Comparison of ENCODE assay signal across 9 cellular contexts in genomic region chrX:37905436-37906147, GRCh38. TPM values are rescaled to one million over a fixed set of nuclear protein-coding genes. Genes with fewer than 3 reads are reported as not detected.
A peak's percentile ranks its signal among the peaks of the same experiment; 100 is the strongest.
DNase-seq lines count a peak whose midpoint lies in the region; ATAC-seq and TF ChIP-seq lines count a peak whose summit lies in the region.
"Had no signal": no experiment of that assay in that cellular context is flagged by ENCODE, and none has a peak within 500 bp of the region (broad histone marks: within the 10 kb centered on the region; RNA-seq: fewer than 3 reads in every experiment).

No MANE protein-coding gene starts in this region.

- H3K23ac ChIP-seq in IMR-90 (ENCODE audit: low read depth, low read length), result no peak overlapping the region

- in situ Hi-C loops in IMR-90 (cut with MboI; ENCODE audit: low sequenced_read_pairs), result no loop called here

- H3K4ac ChIP-seq in IMR-90 (ENCODE audit: low read depth, low read length), result no peak overlapping the region

- peak overlapping the region; percentile 49; the same call in 1 of the 2 replicates for H2BK120ac ChIP-seq in IMR-90 (ENCODE audit: low read depth, low read length)

- H3K9me1 ChIP-seq in IMR-90 (ENCODE audit: insufficient read depth, low read length), result no peaks in the 10 kb centered on the region

- ATAC-seq in IMR-90 (ENCODE audit: low read depth), result peak; percentile 92
- no peak for ATAC-seq in HG03457 (IDR thresholded peaks at IDR 0.05; ENCODE audit: unreplicated experiment)
- ATAC-seq in HG03139 (IDR thresholded peaks at IDR 0.05; ENCODE audit: unreplicated experiment), result no peak
- no peak for ATAC-seq in HG02588 (IDR thresholded peaks at IDR 0.05; ENCODE audit: unreplicated experiment)

- H3K27me3 ChIP-seq in BE2C (no peaks in the 10 kb centered on the region), IMR-90 (ENCODE audit: control insufficient read depth, insufficient read depth, low read length) (no peaks in the 10 kb centered on the region), iPS-20b (ENCODE audit: insufficient read depth, low read length) (peaks cover 14% of the 10 kb centered on the region), vagina (no peaks in the 10 kb centered on the region)

- H3K4me2 ChIP-seq in IMR-90 (ENCODE audit: low read depth, low read length), result peak overlapping the region; percentile 92

- no peaks in the 10 kb centered on the region for H3K4me1 Mint-ChIP-seq in activated naive CD4-positive, alpha-beta T cell treated with anti-CD3 and anti-CD28 coated beads, Interleukin-2, amount 10 ng/mL, durations not matched to agents 7 days and 5 days

- H3K27ac Mint-ChIP-seq in activated naive CD4-positive, alpha-beta T cell treated with anti-CD3 and anti-CD28 coated beads, Interleukin-2, amount 10 ng/mL, durations not matched to agents 7 days and 5 days, result no peak overlapping the region
- H3K27ac Mint-ChIP-seq: dendritic cell treated with granulocyte-macrophage colony-stimulating factor and Interleukin-4, amounts not matched to agents 40 ng/mL and 50 ng/mL, for 4 days had no signal

- H3K14ac ChIP-seq in IMR-90 (replicated peaks; ENCODE audit: low read depth, low read length), result no peak overlapping the region

- no CpG with 5 or more reads among the region's 36 CpGs for WGBS in IMR-90 (ENCODE audit: extremely low coverage in 2 of 2, insufficient read length in 1 of 2), 2 experiments

- no peak overlapping the region for H4K5ac ChIP-seq in IMR-90 (ENCODE audit: low read depth, low read length)

- no peaks in the 10 kb centered on the region for H3K79me1 ChIP-seq in IMR-90 (ENCODE audit: low read depth in 1 of 2, low read length in 2 of 2)

- H2AFZ ChIP-seq in IMR-90 (replicated peaks; ENCODE audit: low read length, poor library complexity), result peak overlapping the region; percentile 74

- H3K4me3 Mint-ChIP-seq in activated naive CD4-positive, alpha-beta T cell treated with anti-CD3 and anti-CD28 coated beads, Interleukin-2, amount 10 ng/mL, durations not matched to agents 7 days and 5 days, result no peak overlapping the region
- H3K4me3 Mint-ChIP-seq: dendritic cell treated with granulocyte-macrophage colony-stimulating factor and Interleukin-4, amounts not matched to agents 40 ng/mL and 50 ng/mL, for 4 days had no signal

- intact Hi-C loops in IMR-90 (cut with micrococcal nuclease), result loop anchor here (1.0 kb wide), 1 partner anchor 160 kb away; no protein-coding TSS in a partner anchor
- intact Hi-C loops in vagina (cut with DNase I), result no loop called here

- no peak overlapping the region for H4K91ac ChIP-seq in IMR-90 (ENCODE audit: insufficient read depth, low read depth, low read length)

- H3K9ac ChIP-seq in IMR-90 (ENCODE audit: low read depth, low read length) (no peak overlapping the region), iPS-20b (ENCODE audit: low read depth, low read length) (peak overlapping the region; percentile 51; the same call in 1 of the 2 replicates)

- no peak overlapping the region for H2BK15ac ChIP-seq in IMR-90 (ENCODE audit: low read depth, low read length)

- H4K20me1 ChIP-seq in IMR-90 (ENCODE audit: insufficient read depth, low read length), result no peaks in the 10 kb centered on the region

- peak overlapping the region; percentile 33 for H2AK9ac ChIP-seq in IMR-90 (replicated peaks; ENCODE audit: low read depth, low read length, poor library complexity)

- H2AK5ac ChIP-seq in IMR-90 (ENCODE audit: low read depth, low read length), result no peak overlapping the region; the same call in 1 of the 2 replicates

- no peaks in the 10 kb centered on the region for H3K36me3 Mint-ChIP-seq in activated naive CD4-positive, alpha-beta T cell treated with anti-CD3 and anti-CD28 coated beads, Interleukin-2, amount 10 ng/mL, durations not matched to agents 7 days and 5 days

- H3K27me3 Mint-ChIP-seq in activated naive CD4-positive, alpha-beta T cell treated with anti-CD3 and anti-CD28 coated beads, Interleukin-2, amount 10 ng/mL, durations not matched to agents 7 days and 5 days, result peaks cover 22% of the 10 kb centered on the region

- CTCF ChIA-PET in IMR-90 (lab: Yijun Ruan, JAX), result interaction anchor here (1.1 kb wide), 1 partner anchor 160 kb away, joined by 4 read pairs; no protein-coding TSS in a partner anchor
- CTCF ChIA-PET in activated naive CD4-positive, alpha-beta T cell treated with anti-CD3 and anti-CD28 coated beads, Interleukin-2, amount 10 ng/mL, durations not matched to agents 7 days and 5 days (lab: Charles Lee), result no interaction called here

- no peak overlapping the region for H2BK5ac ChIP-seq in IMR-90 (ENCODE audit: low read depth, low read length, poor library complexity, severe bottlenecking)

- no peak overlapping the region for H3K56ac ChIP-seq in IMR-90 (ENCODE audit: extremely low read depth, insufficient read depth, low read length)

- no peaks in the 10 kb centered on the region for H3K9me3 Mint-ChIP-seq in activated naive CD4-positive, alpha-beta T cell treated with anti-CD3 and anti-CD28 coated beads, Interleukin-2, amount 10 ng/mL, durations not matched to agents 7 days and 5 days
- H3K9me3 Mint-ChIP-seq: dendritic cell treated with granulocyte-macrophage colony-stimulating factor and Interleukin-4, amounts not matched to agents 40 ng/mL and 50 ng/mL, for 4 days had no signal

- H3K4me3 ChIP-seq in BE2C (ENCODE audit: low read depth, low read length) (peak overlapping the region; percentile 58), IMR-90 (ENCODE audit: insufficient read depth, low read depth, low read length) (peak overlapping the region; percentile 38), iPS-20b (ENCODE audit: low read length) (peak overlapping the region; percentile 75), vagina (peak overlapping the region; percentile 22 to 27)

- H3K9me3 ChIP-seq in BE2C, result no peaks in the 10 kb centered on the region
- no peaks in the 10 kb centered on the region for H3K9me3 ChIP-seq in IMR-90 (ENCODE audit: control insufficient read depth, insufficient read depth, low read length)
- H3K9me3 ChIP-seq in iPS-20b (ENCODE audit: insufficient read depth, low read depth, low read length), result no peaks in the 10 kb centered on the region
- no peaks in the 10 kb centered on the region for H3K9me3 ChIP-seq in vagina

- H3K18ac ChIP-seq in IMR-90 (ENCODE audit: low read depth, low read length), result no peak overlapping the region

- peak overlapping the region; percentile 23; the same call in 1 of the 2 replicates for H2BK20ac ChIP-seq in IMR-90 (ENCODE audit: low read depth, low read length)

- POLR2A ChIA-PET in IMR-90 (lab: Charles Lee; ENCODE audit: unreplicated experiment), result no interaction called here

- DNase-seq in BE2C (peak; percentile 76), IMR-90 (peak; percentile 30), vagina (ENCODE audit: extremely low spot score in 2 of 2) (no peak)
- DNase-seq in activated naive CD4-positive, alpha-beta T cell treated with anti-CD3 and anti-CD28 coated beads, Interleukin-2, amount 10 ng/mL, durations not matched to agents 7 days and 5 days, result peak; percentile 21

- no peak overlapping the region; a peak in 1 of 4 replicates for H4K8ac ChIP-seq in IMR-90 (ENCODE audit: low read depth in 2 of 2, low read length in 2 of 2)

- peak; percentile 25; the same call in 1 of the 2 replicates for TF ChIP-seq CTCF in BE2C (IDR thresholded peaks at IDR 0.05; ENCODE audit: low read depth, low read length)
- TF ChIP-seq CTCF in IMR-90 (conservative IDR thresholded peaks at IDR 0.05; ENCODE audit: low read depth, low read length), result peak; percentile 35
- no peak for TF ChIP-seq CTCF in vagina (IDR thresholded peaks at IDR 0.05)

- H3K36me3 ChIP-seq in BE2C (no peaks in the 10 kb centered on the region), IMR-90 (ENCODE audit: control insufficient read depth, insufficient read depth, low read length) (no peaks in the 10 kb centered on the region), iPS-20b (ENCODE audit: insufficient read depth, low read depth, low read length) (no peaks in the 10 kb centered on the region), vagina (no peaks in the 10 kb centered on the region)

- TF ChIP-seq POLR2A in IMR-90 (IDR thresholded peaks at IDR 0.05; ENCODE audit: low read depth, low read length), result no peak
- no peak for TF ChIP-seq POLR2A in vagina (IDR thresholded peaks at IDR 0.05)

- no peak overlapping the region for H3K27ac ChIP-seq in IMR-90 (ENCODE audit: insufficient read depth, low read length)
- no peak overlapping the region for H3K27ac ChIP-seq in iPS-20b (ENCODE audit: low read length)
- no peak overlapping the region for H3K27ac ChIP-seq in vagina

- BruUV-seq in IMR-90 (replicated peaks; lab: Mats Ljungman, UMichigan), result no TSS peak

- H3K4me1 ChIP-seq in BE2C (no peaks in the 10 kb centered on the region), IMR-90 (ENCODE audit: control insufficient read depth, insufficient read depth, low read length) (no peaks in the 10 kb centered on the region), iPS-20b (ENCODE audit: insufficient read depth, low read length) (peaks cover 2% of the 10 kb centered on the region; the same call in 1 of the 2 replicates), vagina (no peaks in the 10 kb centered on the region)

- dilution Hi-C loops in IMR-90 (cut with HindIII; ENCODE audit: low sequenced_read_pairs, unreplicated experiment), result no loop called here

- no peak; the same call in 1 of the 2 replicates for TF ChIP-seq RAD21 in IMR-90 (IDR thresholded peaks at IDR 0.05; ENCODE audit: low read length)

TF ChIP-seq in IMR-90, 13 proteins besides CTCF, POLR2A, EP300 and RAD21:
- TF ChIP-seq RCOR1 (IDR thresholded peaks at IDR 0.05; ENCODE audit: insufficient replicate concordance, low read length) (no peak), FOS (IDR thresholded peaks at IDR 0.05; ENCODE audit: low read depth, low read length) (peak; percentile 41; the same call in 1 of the 2 replicates)

RNA-seq across cellular contexts. Expression of gene DYNLT3, which starts 58.2 kb away (rescaled TPM):
- 13.6 TPM for polyA plus RNA-seq in BE2C (2012; ENCODE audit: insufficient read depth, insufficient read length, low read depth)
- 18.8 and 38.3 TPM in 2 replicates for total RNA-seq in IMR-90 (2012; rRNA removed)
- 8.9 and 15.7 TPM in 2 replicates for polyA plus RNA-seq in IMR-90 (2012; rRNA removed)
- 4.0 and 4.2 TPM in 2 replicates for polyA plus RNA-seq in IMR-90 (2012; cell fraction: cytosol; rRNA removed)
- 1.2 and 5.3 TPM in 2 replicates for polyA plus RNA-seq in IMR-90 (2012; cell fraction: nucleus; rRNA removed; ENCODE audit: low replicate concordance)
- 18.7 TPM for total RNA-seq in vagina

Comparison
In these comparisons a context has a peak if more than half of its experiments do, and no peak if none do; other contexts are left out.
1. DNase-seq: peak in BE2C (single experiment), IMR-90 (single experiment) and activated naive CD4-positive, alpha-beta T cell treated with anti-CD3 and anti-CD28 coated beads, Interleukin-2, amount 10 ng/mL, durations not matched to agents 7 days and 5 days (single experiment); none in vagina (0 of 2).
2. H3K4me3 ChIP-seq: peak in every context shown above with its lines; median percentile 75 in iPS-20b; 58 in BE2C; 38 in IMR-90; 24 in vagina.
3. CTCF ChIP-seq: peak in BE2C (single experiment) and IMR-90 (single experiment); none in vagina (0 of 3).